19 cellular contexts compared by ENCODE assay signal in genomic region chr16:84448444-84448843, GRCh38.
"Had no signal": no experiment of that assay in that cellular context is flagged by ENCODE, and none has a peak within 500 bp of the region (broad histone marks: within the 10 kb centered on the region; RNA-seq: fewer than 3 reads in every experiment).

No MANE protein-coding gene starts in this region.

- ATAC-seq: heart right ventricle; left colon; psoas muscle; stimulated activated effector memory CD8-positive, alpha-beta T cell treated with anti-CD3 and anti-CD28 coated beads, Interleukin-12 subunit alpha, Interleukin-12 subunit beta, amount 100 ng/mL, for 72 hours had no signal

- H3K4me1 ChIP-seq: breast epithelium, heart right ventricle, psoas muscle, right atrium auricular region had no signal

- H3K36me3 Mint-ChIP-seq: activated CD4-positive, alpha-beta memory T cell treated with anti-CD3 and anti-CD28 coated beads for 36 hours; activated naive CD8-positive, alpha-beta T cell; naive B cell had no signal

- H3K36me3 ChIP-seq: breast epithelium, heart right ventricle, ovary, right atrium auricular region had no signal

- H3K4me3 Mint-ChIP-seq: activated B cell treated with CpG ODN at 0.5 μM for 24 hours; activated CD4-positive, alpha-beta memory T cell treated with anti-CD3 and anti-CD28 coated beads for 36 hours; activated naive CD8-positive, alpha-beta T cell; activated T-helper 1 cell treated with anti-CD3 and anti-CD28 coated beads, Interleukin-12 subunit alpha, Interleukin-12 subunit beta, Interleukin-2, Interleukin-4 antibody, amounts not matched to agents 30 ng/mL and 10 ng/mL and 1 ng/mL, durations not matched to agents 14 hours and 24 hours and 36 hours; naive B cell; stimulated activated effector memory CD8-positive, alpha-beta T cell treated with anti-CD3 and anti-CD28 coated beads, Interleukin-12 subunit alpha, Interleukin-12 subunit beta, amount 100 ng/mL, for 72 hours; T-helper 1 cell treated with Interleukin-12 subunit alpha and Interleukin-12 subunit beta and Interleukin-4 antibody, amounts not matched to agents 30 μg/mL and 1 μg/mL, for 36 hours had no signal

- H3K9me3 ChIP-seq: breast epithelium, heart right ventricle, ovary, psoas muscle, right atrium auricular region, testis had no signal

- H3K27ac Mint-ChIP-seq: activated B cell treated with CpG ODN at 0.5 μM for 24 hours; activated CD4-positive, alpha-beta memory T cell treated with anti-CD3 and anti-CD28 coated beads for 36 hours; activated naive CD8-positive, alpha-beta T cell; activated T-helper 1 cell treated with anti-CD3 and anti-CD28 coated beads, Interleukin-12 subunit alpha, Interleukin-12 subunit beta, Interleukin-2, Interleukin-4 antibody, amounts not matched to agents 30 ng/mL and 10 ng/mL and 1 ng/mL, durations not matched to agents 14 hours and 24 hours and 36 hours; naive B cell; stimulated activated effector memory CD8-positive, alpha-beta T cell treated with anti-CD3 and anti-CD28 coated beads, Interleukin-12 subunit alpha, Interleukin-12 subunit beta, amount 100 ng/mL, for 72 hours; T-helper 1 cell treated with Interleukin-12 subunit alpha and Interleukin-12 subunit beta and Interleukin-4 antibody, amounts not matched to agents 30 μg/mL and 1 μg/mL, for 36 hours had no signal

- H3K4me1 Mint-ChIP-seq: activated B cell treated with CpG ODN at 0.5 μM for 24 hours; naive B cell; stimulated activated effector memory CD8-positive, alpha-beta T cell treated with anti-CD3 and anti-CD28 coated beads, Interleukin-12 subunit alpha, Interleukin-12 subunit beta, amount 100 ng/mL, for 72 hours had no signal

- H3K4me3 ChIP-seq: breast epithelium, heart right ventricle, ovary, psoas muscle, right atrium auricular region, testis had no signal

- H3K9me3 Mint-ChIP-seq: activated CD4-positive, alpha-beta memory T cell treated with anti-CD3 and anti-CD28 coated beads for 36 hours; activated T-helper 1 cell treated with anti-CD3 and anti-CD28 coated beads, Interleukin-12 subunit alpha, Interleukin-12 subunit beta, Interleukin-2, Interleukin-4 antibody, amounts not matched to agents 30 ng/mL and 10 ng/mL and 1 ng/mL, durations not matched to agents 14 hours and 24 hours and 36 hours; naive B cell; stimulated activated effector memory CD8-positive, alpha-beta T cell treated with anti-CD3 and anti-CD28 coated beads, Interleukin-12 subunit alpha, Interleukin-12 subunit beta, amount 100 ng/mL, for 72 hours; T-helper 1 cell treated with Interleukin-12 subunit alpha and Interleukin-12 subunit beta and Interleukin-4 antibody, amounts not matched to agents 30 μg/mL and 1 μg/mL, for 36 hours had no signal

- H3K27me3 ChIP-seq: breast epithelium, ovary, right atrium auricular region, testis had no signal

- DNase-seq: activated B cell treated with CpG ODN at 0.5 μM for 24 hours; activated CD4-positive, alpha-beta memory T cell treated with anti-CD3 and anti-CD28 coated beads for 36 hours; activated CD4-positive, alpha-beta T cell treated with anti-CD3 and anti-CD28 coated beads for 48 hours; cerebellar nuclear complex; foreskin fibroblast; heart right ventricle; mesendoderm; naive B cell; psoas muscle; stimulated activated CD4-positive, alpha-beta T cell treated with anti-CD3 and anti-CD28 coated beads, Interleukin-2, amount 100 ng/mL, for 24 hours; testis had no signal
